ENCODE assay signal across 1 cellular context in genomic region chr1:27816921-27817630, GRCh38.
TF ChIP-seq lines count a peak whose summit lies in the region.

No MANE protein-coding gene starts in this region.

TF ChIP-seq in HepG2, 621 proteins besides CTCF, POLR2A, EP300 and RAD21 (continued from another document and continues in another):
- TF ChIP-seq, protein P1, sequence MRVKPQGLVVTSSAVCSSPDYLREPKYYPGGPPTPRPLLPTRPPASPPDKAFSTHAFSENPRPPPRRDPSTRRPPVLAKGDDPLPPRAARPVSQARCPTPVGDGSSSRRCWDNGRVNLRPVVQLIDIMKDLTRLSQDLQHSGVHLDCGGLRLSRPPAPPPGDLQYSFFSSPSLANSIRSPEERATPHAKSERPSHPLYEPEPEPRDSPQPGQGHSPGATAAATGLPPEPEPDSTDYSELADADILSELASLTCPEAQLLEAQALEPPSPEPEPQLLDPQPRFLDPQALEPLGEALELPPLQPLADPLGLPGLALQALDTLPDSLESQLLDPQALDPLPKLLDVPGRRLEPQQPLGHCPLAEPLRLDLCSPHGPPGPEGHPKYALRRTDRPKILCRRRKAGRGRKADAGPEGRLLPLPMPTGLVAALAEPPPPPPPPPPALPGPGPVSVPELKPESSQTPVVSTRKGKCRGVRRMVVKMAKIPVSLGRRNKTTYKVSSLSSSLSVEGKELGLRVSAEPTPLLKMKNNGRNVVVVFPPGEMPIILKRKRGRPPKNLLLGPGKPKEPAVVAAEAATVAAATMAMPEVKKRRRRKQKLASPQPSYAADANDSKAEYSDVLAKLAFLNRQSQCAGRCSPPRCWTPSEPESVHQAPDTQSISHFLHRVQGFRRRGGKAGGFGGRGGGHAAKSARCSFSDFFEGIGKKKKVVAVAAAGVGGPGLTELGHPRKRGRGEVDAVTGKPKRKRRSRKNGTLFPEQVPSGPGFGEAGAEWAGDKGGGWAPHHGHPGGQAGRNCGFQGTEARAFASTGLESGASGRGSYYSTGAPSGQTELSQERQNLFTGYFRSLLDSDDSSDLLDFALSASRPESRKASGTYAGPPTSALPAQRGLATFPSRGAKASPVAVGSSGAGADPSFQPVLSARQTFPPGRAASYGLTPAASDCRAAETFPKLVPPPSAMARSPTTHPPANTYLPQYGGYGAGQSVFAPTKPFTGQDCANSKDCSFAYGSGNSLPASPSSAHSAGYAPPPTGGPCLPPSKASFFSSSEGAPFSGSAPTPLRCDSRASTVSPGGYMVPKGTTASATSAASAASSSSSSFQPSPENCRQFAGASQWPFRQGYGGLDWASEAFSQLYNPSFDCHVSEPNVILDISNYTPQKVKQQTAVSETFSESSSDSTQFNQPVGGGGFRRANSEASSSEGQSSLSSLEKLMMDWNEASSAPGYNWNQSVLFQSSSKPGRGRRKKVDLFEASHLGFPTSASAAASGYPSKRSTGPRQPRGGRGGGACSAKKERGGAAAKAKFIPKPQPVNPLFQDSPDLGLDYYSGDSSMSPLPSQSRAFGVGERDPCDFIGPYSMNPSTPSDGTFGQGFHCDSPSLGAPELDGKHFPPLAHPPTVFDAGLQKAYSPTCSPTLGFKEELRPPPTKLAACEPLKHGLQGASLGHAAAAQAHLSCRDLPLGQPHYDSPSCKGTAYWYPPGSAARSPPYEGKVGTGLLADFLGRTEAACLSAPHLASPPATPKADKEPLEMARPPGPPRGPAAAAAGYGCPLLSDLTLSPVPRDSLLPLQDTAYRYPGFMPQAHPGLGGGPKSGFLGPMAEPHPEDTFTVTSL (CRISPR knock-in tag; IDR thresholded peaks at IDR 0.05; ENCODE audit: borderline replicate concordance), result 0 out of 2 replicates have a peak, but pooled peaks have one; percentile 54
- TF ChIP-seq ZFP91 (CRISPR knock-in tag; IDR thresholded peaks at IDR 0.05; ENCODE audit: borderline replicate concordance), result no peak
- TF ChIP-seq FOXK2 (IDR thresholded peaks at IDR 0.05), result peak; percentile 83
- TF ChIP-seq TBL1XR1 (IDR thresholded peaks at IDR 0.05; ENCODE audit: borderline replicate concordance, low read length, partially characterized antibody), result no peak
- TF ChIP-seq, protein P2, sequence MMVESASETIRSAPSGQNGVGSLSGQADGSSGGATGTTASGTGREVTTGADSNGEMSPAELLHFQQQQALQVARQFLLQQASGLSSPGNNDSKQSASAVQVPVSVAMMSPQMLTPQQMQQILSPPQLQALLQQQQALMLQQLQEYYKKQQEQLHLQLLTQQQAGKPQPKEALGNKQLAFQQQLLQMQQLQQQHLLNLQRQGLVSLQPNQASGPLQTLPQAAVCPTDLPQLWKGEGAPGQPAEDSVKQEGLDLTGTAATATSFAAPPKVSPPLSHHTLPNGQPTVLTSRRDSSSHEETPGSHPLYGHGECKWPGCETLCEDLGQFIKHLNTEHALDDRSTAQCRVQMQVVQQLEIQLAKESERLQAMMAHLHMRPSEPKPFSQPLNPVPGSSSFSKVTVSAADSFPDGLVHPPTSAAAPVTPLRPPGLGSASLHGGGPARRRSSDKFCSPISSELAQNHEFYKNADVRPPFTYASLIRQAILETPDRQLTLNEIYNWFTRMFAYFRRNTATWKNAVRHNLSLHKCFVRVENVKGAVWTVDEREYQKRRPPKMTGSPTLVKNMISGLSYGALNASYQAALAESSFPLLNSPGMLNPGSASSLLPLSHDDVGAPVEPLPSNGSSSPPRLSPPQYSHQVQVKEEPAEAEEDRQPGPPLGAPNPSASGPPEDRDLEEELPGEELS (CRISPR knock-in tag; IDR thresholded peaks at IDR 0.05), result peak; percentile 82
- no peak for TF ChIP-seq ZNF335 (CRISPR knock-in tag; IDR thresholded peaks at IDR 0.05)
- TF ChIP-seq RXRB (CRISPR knock-in tag; IDR thresholded peaks at IDR 0.05; ENCODE audit: borderline replicate concordance), result peak; percentile 38; the same call in 1 of the 2 replicates
- peak; percentile 34; the same call in 1 of the 2 replicates for TF ChIP-seq CREB1 (IDR thresholded peaks at IDR 0.05)
- peak; percentile 64; the same call in 1 of the 2 replicates for TF ChIP-seq CREB1 (CRISPR knock-in tag; IDR thresholded peaks at IDR 0.05)
- peak; percentile 74 for TF ChIP-seq HNRNPK (IDR thresholded peaks at IDR 0.05; ENCODE audit: low read depth, low read length, poor library complexity, severe bottlenecking)
- no peak for TF ChIP-seq ZNF557 (CRISPR knock-in tag; IDR thresholded peaks at IDR 0.05)
- no peak for TF ChIP-seq KMT2B (CRISPR knock-in tag; IDR thresholded peaks at IDR 0.05)
- no peak for TF ChIP-seq ZUFSP (CRISPR knock-in tag; IDR thresholded peaks at IDR 0.05; ENCODE audit: borderline replicate concordance)
- no peak; the same call in 1 of the 2 replicates for TF ChIP-seq ZNF782 (CRISPR knock-in tag; IDR thresholded peaks at IDR 0.05; ENCODE audit: borderline replicate concordance)
- peak; percentile 57 for TF ChIP-seq ZMYM4 (CRISPR knock-in tag; IDR thresholded peaks at IDR 0.05)
- no peak for TF ChIP-seq SRSF9 (IDR thresholded peaks at IDR 0.05; ENCODE audit: borderline replicate concordance, insufficient read depth, low read depth, low read length, poor library complexity, severe bottlenecking)
- 0 out of 2 replicates have a peak, but pooled peaks have one; percentile 28 for TF ChIP-seq MIER2 (CRISPR knock-in tag; IDR thresholded peaks at IDR 0.05)
- no peak for TF ChIP-seq ZNF20 (CRISPR knock-in tag; IDR thresholded peaks at IDR 0.05)
- no peak for TF ChIP-seq WIZ (CRISPR knock-in tag; IDR thresholded peaks at IDR 0.05)
- TF ChIP-seq ZNF230 (CRISPR knock-in tag; IDR thresholded peaks at IDR 0.05), result 0 out of 2 replicates have a peak, but pooled peaks have one; percentile 30
- TF ChIP-seq, protein P3, sequence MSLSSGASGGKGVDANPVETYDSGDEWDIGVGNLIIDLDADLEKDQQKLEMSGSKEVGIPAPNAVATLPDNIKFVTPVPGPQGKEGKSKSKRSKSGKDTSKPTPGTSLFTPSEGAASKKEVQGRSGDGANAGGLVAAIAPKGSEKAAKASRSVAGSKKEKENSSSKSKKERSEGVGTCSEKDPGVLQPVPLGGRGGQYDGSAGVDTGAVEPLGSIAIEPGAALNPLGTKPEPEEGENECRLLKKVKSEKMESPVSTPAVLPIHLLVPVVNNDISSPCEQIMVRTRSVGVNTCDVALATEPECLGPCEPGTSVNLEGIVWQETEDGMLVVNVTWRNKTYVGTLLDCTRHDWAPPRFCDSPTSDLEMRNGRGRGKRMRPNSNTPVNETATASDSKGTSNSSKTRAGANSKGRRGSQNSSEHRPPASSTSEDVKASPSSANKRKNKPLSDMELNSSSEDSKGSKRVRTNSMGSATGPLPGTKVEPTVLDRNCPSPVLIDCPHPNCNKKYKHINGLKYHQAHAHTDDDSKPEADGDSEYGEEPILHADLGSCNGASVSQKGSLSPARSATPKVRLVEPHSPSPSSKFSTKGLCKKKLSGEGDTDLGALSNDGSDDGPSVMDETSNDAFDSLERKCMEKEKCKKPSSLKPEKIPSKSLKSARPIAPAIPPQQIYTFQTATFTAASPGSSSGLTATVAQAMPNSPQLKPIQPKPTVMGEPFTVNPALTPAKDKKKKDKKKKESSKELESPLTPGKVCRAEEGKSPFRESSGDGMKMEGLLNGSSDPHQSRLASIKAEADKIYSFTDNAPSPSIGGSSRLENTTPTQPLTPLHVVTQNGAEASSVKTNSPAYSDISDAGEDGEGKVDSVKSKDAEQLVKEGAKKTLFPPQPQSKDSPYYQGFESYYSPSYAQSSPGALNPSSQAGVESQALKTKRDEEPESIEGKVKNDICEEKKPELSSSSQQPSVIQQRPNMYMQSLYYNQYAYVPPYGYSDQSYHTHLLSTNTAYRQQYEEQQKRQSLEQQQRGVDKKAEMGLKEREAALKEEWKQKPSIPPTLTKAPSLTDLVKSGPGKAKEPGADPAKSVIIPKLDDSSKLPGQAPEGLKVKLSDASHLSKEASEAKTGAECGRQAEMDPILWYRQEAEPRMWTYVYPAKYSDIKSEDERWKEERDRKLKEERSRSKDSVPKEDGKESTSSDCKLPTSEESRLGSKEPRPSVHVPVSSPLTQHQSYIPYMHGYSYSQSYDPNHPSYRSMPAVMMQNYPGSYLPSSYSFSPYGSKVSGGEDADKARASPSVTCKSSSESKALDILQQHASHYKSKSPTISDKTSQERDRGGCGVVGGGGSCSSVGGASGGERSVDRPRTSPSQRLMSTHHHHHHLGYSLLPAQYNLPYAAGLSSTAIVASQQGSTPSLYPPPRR (CRISPR knock-in tag; IDR thresholded peaks at IDR 0.05; ENCODE audit: borderline replicate concordance), result 0 out of 2 replicates have a peak, but pooled peaks have one; percentile 59
- no peak for TF ChIP-seq PRDM10 (CRISPR knock-in tag; IDR thresholded peaks at IDR 0.05; ENCODE audit: low read depth)
- TF ChIP-seq TRIM22 (IDR thresholded peaks at IDR 0.05), result no peak
- peak; percentile 91 for TF ChIP-seq PAXIP1 (CRISPR knock-in tag; conservative IDR thresholded peaks at IDR 0.05)
- 0 out of 2 replicates have a peak, but pooled peaks have one; percentile 30 for TF ChIP-seq ZNF205 (CRISPR knock-in tag; IDR thresholded peaks at IDR 0.05)
- TF ChIP-seq HOXA3 (CRISPR knock-in tag; IDR thresholded peaks at IDR 0.05), result 0 out of 2 replicates have a peak, but pooled peaks have one; percentile 33
- no peak for TF ChIP-seq ZNF570 (CRISPR knock-in tag; IDR thresholded peaks at IDR 0.05; ENCODE audit: borderline replicate concordance)
- no peak for TF ChIP-seq NFE2 (CRISPR knock-in tag; IDR thresholded peaks at IDR 0.05)
